20 cellular contexts compared by ENCODE assay signal in the genomic region with DNA sequence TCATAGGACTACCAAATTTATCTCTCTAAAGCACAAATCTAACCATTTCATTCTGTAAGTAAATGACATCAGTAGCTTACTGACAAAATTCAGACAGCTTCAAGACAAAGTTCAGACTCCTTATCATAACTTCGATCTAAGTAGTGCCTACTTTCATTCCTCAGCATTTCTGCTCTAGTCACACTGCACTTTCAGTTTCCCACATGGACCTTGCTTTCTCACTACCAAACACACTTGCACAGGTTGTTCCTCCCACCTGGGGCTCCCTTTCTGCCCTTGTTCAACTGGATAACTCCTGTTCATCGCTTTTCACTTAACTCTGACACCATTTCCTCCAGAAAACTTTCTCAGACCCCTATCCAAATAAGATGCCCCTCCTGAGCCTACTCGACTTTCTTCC.
"Had no signal": no experiment of that assay in that cellular context is flagged by ENCODE, and none has a peak within 500 bp of the region (broad histone marks: within the 10 kb centered on the region; RNA-seq: fewer than 3 reads in every experiment).

No MANE protein-coding gene starts in this region.

- H3K36me3 ChIP-seq: prostate gland, right atrium auricular region had no signal

- H3K4me1 ChIP-seq: body of pancreas, prostate gland, right atrium auricular region had no signal

- H3K27ac ChIP-seq: body of pancreas, epithelial cell of prostate, prostate gland, right atrium auricular region, skin epidermis had no signal

- H3K9me3 ChIP-seq: body of pancreas, prostate gland, right atrium auricular region had no signal

- DNase-seq: activated CD4-positive, alpha-beta T cell treated with anti-CD3 and anti-CD28 coated beads, Interleukin-2, amount 10 ng/mL, durations not matched to agents 7 days and 5 days; activated CD4-positive, CD25-positive, alpha-beta regulatory T cell; activated CD8-positive, alpha-beta T cell treated with anti-CD3 and anti-CD28 coated beads, Interleukin-2, amount 10 ng/mL, durations not matched to agents 7 days and 5 days; activated naive CD4-positive, alpha-beta T cell treated with Interleukin-2 at 50 U/mL for 16 hours; activated T-cell treated with anti-CD3 and anti-CD28 coated beads, Interleukin-2, amount 50 U/mL, for 24 hours; body of pancreas; dermis blood vessel endothelial cell; foreskin fibroblast; glutamatergic neuron; hypothalamus; islet precursor cell; midbrain; stimulated activated CD4-positive, alpha-beta T cell treated with anti-CD3 and anti-CD28 coated beads, Interleukin-15, amount 100 ng/mL, for 24 hours; stimulated activated CD4-positive, alpha-beta T cell treated with anti-CD3 and anti-CD28 coated beads, Interleukin-2, amount 100 ng/mL, for 48 hours; T-helper 9 cell had no signal

- ATAC-seq: activated CD8-positive, alpha-beta T cell treated with anti-CD3 and anti-CD28 coated beads, Interleukin-2, amount 10 ng/mL, durations not matched to agents 7 days and 5 days; body of pancreas had no signal

- H3K27me3 ChIP-seq: body of pancreas, right atrium auricular region had no signal

- H3K4me3 ChIP-seq: body of pancreas, lung, prostate gland, right atrium auricular region, skin epidermis had no signal
